ENCODE assay signal across 13 cellular contexts in the genomic region with DNA sequence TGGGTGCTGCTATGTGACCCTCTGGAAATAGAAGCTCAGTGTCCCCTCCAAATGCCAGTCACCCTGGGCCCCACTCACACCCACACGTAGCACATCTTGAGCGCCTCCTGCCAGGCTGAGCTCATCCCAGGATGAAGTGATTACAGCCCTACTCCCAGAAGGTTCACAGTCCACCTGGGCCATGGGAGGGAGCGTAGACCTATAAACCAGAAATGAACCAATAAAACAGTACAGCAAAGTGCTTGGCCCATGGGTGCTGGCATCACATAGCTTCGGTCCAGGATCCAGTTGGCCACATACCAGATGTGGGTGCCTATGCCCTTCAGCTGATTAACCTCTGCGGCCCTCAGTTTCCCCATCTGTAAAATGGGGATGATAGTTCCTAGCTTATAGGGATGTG. TPM values are rescaled to one million over a fixed set of nuclear protein-coding genes. Genes with fewer than 3 reads are reported as not detected.
DNase-seq lines count a peak whose midpoint lies in the region; ATAC-seq, FAIRE-seq and TF ChIP-seq lines count a peak whose summit lies in the region.
"Had no signal": no experiment of that assay in that cellular context is flagged by ENCODE, and none has a peak within 500 bp of the region (broad histone marks: within the 10 kb centered on the region; RNA-seq: fewer than 3 reads in every experiment).

No MANE protein-coding gene starts in this region.

- BruUV-seq in HepG2 (replicated peaks; lab: Mats Ljungman, UMichigan) = no TSS peak

- TF ChIP-seq EP300 in HepG2 (IDR thresholded peaks at IDR 0.05; ENCODE audit: low read depth in 2 of 2, low read length in 2 of 2) = no peak
- no peak for TF ChIP-seq EP300 in HepG2 (CRISPR knock-in tag; IDR thresholded peaks at IDR 0.05; ENCODE audit: borderline replicate concordance)

- peaks cover 2% of the 10 kb centered on the region; the same call in 1 of the 2 replicates for H3K27me3 ChIP-seq in GM23338 (ENCODE audit: insufficient read depth)
- peaks cover 0 to 13% of the 10 kb centered on the region in 2 donors for H3K27me3 ChIP-seq in Peyer's patch
- peaks cover 13 to 72% of the 10 kb centered on the region in 2 experiments; a peak in 4 of 5 replicates for H3K27me3 ChIP-seq in HepG2 (ENCODE audit: control insufficient read depth in 1 of 2, insufficient read depth in 2 of 2, low read length in 2 of 2)
- peaks cover 36% of the 10 kb centered on the region for H3K27me3 ChIP-seq in SJCRH30

- CTCF ChIA-PET in HepG2 (lab: Yijun Ruan, JAX; ENCODE audit: low intra/inter-chr PET ratio, low total read pairs) = no interaction called here

- H3K27me3 Mint-ChIP-seq in GM23338 (ENCODE audit: insufficient read depth, low read depth, poor library complexity) = peaks cover 14% of the 10 kb centered on the region

- POLR2A ChIA-PET in HepG2 (lab: Yijun Ruan, JAX) = interaction anchor here (0.7 to 1.4 kb wide), 5 partner anchors 11 to 29 kb away, joined by 3 to 5 read pairs (median 4); partner anchors contain the start of genes HCFC1R1 and THOC6

- no peak overlapping the region for H3K27ac Mint-ChIP-seq in GM23338

- DNase-seq in GM23338 (ENCODE audit: low spot score) = no peak
- peak in 2 of 3 donors; percentile 81 to 88 for DNase-seq in Peyer's patch
- no peak for DNase-seq in HepG2 (ENCODE audit: low spot score)
- DNase-seq in SJCRH30 = no peak
- DNase-seq: ACHN, COR-L47, NCI-H187 treated with DMSO at 0.1 percent for 48 hours, OCI-M1 had no signal

- H3K4me1 Mint-ChIP-seq in GM23338 = peaks cover 22% of the 10 kb centered on the region

- H3K9me3 ChIP-seq in Peyer's patch (no peaks in the 10 kb centered on the region), HepG2 (ENCODE audit: low read length) (no peaks in the 10 kb centered on the region), SJCRH30 (replicated peaks) (no peaks in the 10 kb centered on the region)
- H3K9me3 ChIP-seq: SJSA1 had no signal

- no peaks in the 10 kb centered on the region for H3K36me3 ChIP-seq in GM23338 (ENCODE audit: insufficient read depth)
- no peaks in the 10 kb centered on the region for H3K36me3 ChIP-seq in Peyer's patch
- H3K36me3 ChIP-seq in HepG2 (replicated peaks in 1 of 2; ENCODE audit: control insufficient read depth in 1 of 2, insufficient read depth in 2 of 2, low read length in 2 of 2) = no peaks in the 10 kb centered on the region
- H3K36me3 ChIP-seq in SJCRH30 = no peaks in the 10 kb centered on the region
- H3K36me3 ChIP-seq: SJSA1 had no signal

- TF ChIP-seq POLR2A in Peyer's patch (IDR thresholded peaks at IDR 0.05) = peak; percentile 34 to 58
- no peak for TF ChIP-seq POLR2A in HepG2 (IDR thresholded peaks at IDR 0.05; ENCODE audit: insufficient read depth in 1 of 2, low read depth in 2 of 2, low read length in 2 of 2)

- TF ChIP-seq RAD21 in HepG2 (CRISPR knock-in tag; IDR thresholded peaks at IDR 0.05) = no peak

- ATAC-seq in GM23338 (no peak), HepG2 (peak; percentile 28; the same call in 2 of the 3 replicates), HG03442 (IDR thresholded peaks at IDR 0.05; ENCODE audit: unreplicated experiment) (no peak), HG03045 (IDR thresholded peaks at IDR 0.05; ENCODE audit: unreplicated experiment) (no peak)

- no peaks in the 10 kb centered on the region for H3K9me2 ChIP-seq in GM23338 (ENCODE audit: insufficient read depth)

- WGBS in HepG2 (ENCODE audit: low lambda C conversion rate) = 33% methylated on average over 4 of the region's 5 CpGs

- no peak overlapping the region for H3K27ac ChIP-seq in GM23338 (ENCODE audit: low read depth)
- H3K27ac ChIP-seq in Peyer's patch = peak overlapping the region in 3 of 4 donors; percentile 46 to 92 (median 69)
- H3K27ac ChIP-seq in HepG2 (ENCODE audit: extremely low read length, insufficient read depth, low read length) = no peak overlapping the region
- no peak overlapping the region for H3K27ac ChIP-seq in SJCRH30
- H3K27ac ChIP-seq: HL-60, SJSA1 had no signal

- H3K36me3 Mint-ChIP-seq in GM23338 (ENCODE audit: low read depth) = peaks cover 14% of the 10 kb centered on the region

- H3K9me3 Mint-ChIP-seq in GM23338 = peaks cover 4% of the 10 kb centered on the region; the same call in 1 of the 3 replicates

- FAIRE-seq in HepG2 (lab: Jason Lieb, UNC) = no peak
- FAIRE-seq: HTR-8/SVneo had no signal

- H3K79me2 ChIP-seq in GM23338 (replicated peaks; ENCODE audit: insufficient read depth) (no peaks in the 10 kb centered on the region; the same call in 1 of the 2 replicates), HepG2 (ENCODE audit: insufficient read depth, low read length) (no peaks in the 10 kb centered on the region)

- H3K9ac ChIP-seq in HepG2 (ENCODE audit: insufficient read depth, low read depth, low read length) = no peak overlapping the region

- TF ChIP-seq CTCF in GM23338 (conservative IDR thresholded peaks at IDR 0.05; ENCODE audit: low read depth in 2 of 2) (no peak), Peyer's patch (IDR thresholded peaks at IDR 0.05) (no peak), HepG2 (CRISPR knock-in tag; IDR thresholded peaks at IDR 0.05) (no peak)

- H3K4me1 ChIP-seq in GM23338 (ENCODE audit: insufficient read depth) (peaks cover 21% of the 10 kb centered on the region; the same call in 1 of the 2 replicates), Peyer's patch (peaks cover 0 to 28% (median 7%) of the 10 kb centered on the region in 4 donors), HepG2 (ENCODE audit: insufficient read depth, low read length) (peaks cover 34% of the 10 kb centered on the region), SJCRH30 (no peaks in the 10 kb centered on the region)
- H3K4me1 ChIP-seq: SJSA1 had no signal

- H3K4me3 Mint-ChIP-seq in GM23338 = no peak overlapping the region

- intact Hi-C loops in HepG2 (cut with micrococcal nuclease; ENCODE audit: unreplicated experiment) = no loop called here

- in situ Hi-C loops in HepG2 (cut with HindIII; ENCODE audit: extremely low pct_ligation_motif_present, low pct_unique_long_range_greater_than_20kb) = no loop called here

- no peak overlapping the region for H2AFZ ChIP-seq in GM23338
- no peak overlapping the region for H2AFZ ChIP-seq in HepG2 (ENCODE audit: low read length)

- H3K4me3 ChIP-seq in GM23338 (no peak overlapping the region), Peyer's patch (no peak overlapping the region), HepG2 (replicated peaks in 1 of 3; ENCODE audit: insufficient read depth in 1 of 3, low read depth in 2 of 3, low read length in 3 of 3) (no peak overlapping the region), SJCRH30 (no peak overlapping the region)
- H3K4me3 ChIP-seq: SJSA1 had no signal

- peaks cover 3% of the 10 kb centered on the region; the same call in 1 of the 2 replicates for H4K20me1 ChIP-seq in GM23338 (replicated peaks; ENCODE audit: insufficient read depth)
- no peaks in the 10 kb centered on the region for H4K20me1 ChIP-seq in HepG2 (ENCODE audit: insufficient read depth, low read length)

- H3F3A ChIP-seq in GM23338 (replicated peaks; ENCODE audit: low read depth) = peaks cover 14% of the 10 kb centered on the region; the same call in 1 of the 2 replicates

- peak overlapping the region; percentile 65 for H3K4me2 ChIP-seq in GM23338
- no peak overlapping the region for H3K4me2 ChIP-seq in HepG2 (ENCODE audit: low read depth, low read length)

RNA-seq across cellular contexts. Expression of gene BICDL2, which starts 2.2 kb away (rescaled TPM):
- total RNA-seq in GM23338 (2014; rRNA removed; shearing (Covaris generic)) = 17.5 and 18.4 TPM in 2 replicates
- polyA plus RNA-seq in GM23338 (2016; fragmentation: Nextera tagmentation; extraction: Ambion mirVana) (12.7 and 13.4 TPM in 2 replicates), HepG2 (2011; rRNA removed) (0.12 and 0.18 TPM in 2 replicates)
- total RNA-seq in Peyer's patch (100 to 1,000 TPM in 2 of 4 donors, 10 to 100 TPM in 2; 44.6 to 126 (median 93.8) TPM), HepG2 (2016; rRNA removed; fragmentation: Illumina TruSeq; extraction: Trizol) (not detected in 2 replicates)
- not detected in 2 replicates for total RNA-seq in HepG2 (2016; cell fraction: cytosol; rRNA removed; fragmentation: Illumina TruSeq; extraction: Trizol; ENCODE audit: low read depth)
- total RNA-seq in HepG2 (2016; cell fraction: insoluble cytoplasmic fraction; rRNA removed; fragmentation: Illumina TruSeq; extraction: Trizol) = not detected in 2 replicates
- total RNA-seq in HepG2 (2016; cell fraction: membrane; rRNA removed; fragmentation: Illumina TruSeq; extraction: Trizol) = not detected in 2 replicates
- not detected in 2 replicates for total RNA-seq in HepG2 (2016; cell fraction: nucleus; rRNA removed; fragmentation: Illumina TruSeq; extraction: Trizol)
- polyA plus RNA-seq in HepG2 (2011; cell fraction: cytosol; rRNA removed) = 0.10 and 0.28 TPM in 2 replicates
- polyA plus RNA-seq in HepG2 (2011; cell fraction: nucleus; rRNA removed) = 0.26 and 0.31 TPM in 2 replicates
- polyA plus RNA-seq in HepG2 (2012) = 0.12 TPM in 1 of 2 replicates, not detected in the other
- not detected in 2 replicates for polyA plus RNA-seq in HepG2 (2016; cell fraction: cytosol; fragmentation: Illumina TruSeq; extraction: Trizol; ENCODE audit: low read depth)
- polyA plus RNA-seq in HepG2 (2016; cell fraction: insoluble cytoplasmic fraction; fragmentation: Illumina TruSeq; extraction: Trizol; ENCODE audit: low read depth) = not detected in 2 replicates
- not detected in 2 replicates for polyA plus RNA-seq in HepG2 (2016; cell fraction: membrane; fragmentation: Illumina TruSeq; extraction: Trizol; ENCODE audit: low read depth)
- polyA plus RNA-seq in HepG2 (2016; cell fraction: nucleus; fragmentation: Illumina TruSeq; extraction: Trizol; ENCODE audit: insufficient read depth, low read depth) = not detected in 2 replicates
- polyA minus RNA-seq in HepG2 (2011; rRNA and poly(A)+ RNA removed; ENCODE audit: low replicate concordance) = 0.12 TPM in 1 of 2 replicates, not detected in the other
- not detected in 2 replicates for polyA minus RNA-seq in HepG2 (2011; cell fraction: cytosol; rRNA and poly(A)+ RNA removed)
- not detected in 2 replicates for polyA minus RNA-seq in HepG2 (2011; cell fraction: nucleus; rRNA and poly(A)+ RNA removed)
- total RNA-seq in SJCRH30 (2014; rRNA removed; shearing (Covaris generic)) = not detected in 2 replicates
- total RNA-seq: SJSA1 had no signal

RNA-seq across cellular contexts. Expression of gene MMP25, which starts 7.5 kb away (rescaled TPM):
- 15.9 and 18.8 TPM in 2 replicates for total RNA-seq in GM23338 (2014; rRNA removed; shearing (Covaris generic))
- polyA plus RNA-seq in GM23338 (2016; fragmentation: Nextera tagmentation; extraction: Ambion mirVana) (6.1 and 7.7 TPM in 2 replicates), HepG2 (2011; rRNA removed) (0.07 and 0.08 TPM in 2 replicates)
- total RNA-seq in Peyer's patch (1 to 10 TPM in 3 of 4 donors, not detected in 1; 1.4 to 3.3 (median 2.4) TPM), HepG2 (2016; rRNA removed; fragmentation: Illumina TruSeq; extraction: Trizol) (0.04 TPM in 1 of 2 replicates, not detected in the other)
- 0.18 TPM in 1 of 2 replicates, not detected in the other for total RNA-seq in HepG2 (2016; cell fraction: cytosol; rRNA removed; fragmentation: Illumina TruSeq; extraction: Trizol; ENCODE audit: low read depth)
- 0.02 TPM in 1 of 2 replicates, not detected in the other for total RNA-seq in HepG2 (2016; cell fraction: insoluble cytoplasmic fraction; rRNA removed; fragmentation: Illumina TruSeq; extraction: Trizol)
- total RNA-seq in HepG2 (2016; cell fraction: membrane; rRNA removed; fragmentation: Illumina TruSeq; extraction: Trizol) = 0.15 and 0.17 TPM in 2 replicates
- total RNA-seq in HepG2 (2016; cell fraction: nucleus; rRNA removed; fragmentation: Illumina TruSeq; extraction: Trizol) = not detected in 2 replicates
- polyA plus RNA-seq in HepG2 (2011; cell fraction: cytosol; rRNA removed) = 0.04 TPM in 1 of 2 replicates, not detected in the other
- polyA plus RNA-seq in HepG2 (2011; cell fraction: nucleus; rRNA removed) = 0.14 and 0.21 TPM in 2 replicates
- 0.09 and 0.27 TPM in 2 replicates for polyA plus RNA-seq in HepG2 (2012)
- not detected in 2 replicates for polyA plus RNA-seq in HepG2 (2016; cell fraction: cytosol; fragmentation: Illumina TruSeq; extraction: Trizol; ENCODE audit: low read depth)
- polyA plus RNA-seq in HepG2 (2016; cell fraction: insoluble cytoplasmic fraction; fragmentation: Illumina TruSeq; extraction: Trizol; ENCODE audit: low read depth) = not detected in 2 replicates
- not detected in 2 replicates for polyA plus RNA-seq in HepG2 (2016; cell fraction: membrane; fragmentation: Illumina TruSeq; extraction: Trizol; ENCODE audit: low read depth)
- not detected in 2 replicates for polyA plus RNA-seq in HepG2 (2016; cell fraction: nucleus; fragmentation: Illumina TruSeq; extraction: Trizol; ENCODE audit: insufficient read depth, low read depth)
- 0.12 and 0.19 TPM in 2 replicates for polyA minus RNA-seq in HepG2 (2011; rRNA and poly(A)+ RNA removed; ENCODE audit: low replicate concordance)
- not detected in 2 replicates for polyA minus RNA-seq in HepG2 (2011; cell fraction: cytosol; rRNA and poly(A)+ RNA removed)
- polyA minus RNA-seq in HepG2 (2011; cell fraction: nucleus; rRNA and poly(A)+ RNA removed) = 0.12 and 0.13 TPM in 2 replicates
- 0.06 and 0.13 TPM in 2 replicates for total RNA-seq in SJCRH30 (2014; rRNA removed; shearing (Covaris generic))

RNA-seq across cellular contexts. Expression of gene THOC6, which starts 15.1 kb away (rescaled TPM):
- total RNA-seq in GM23338 (2014; rRNA removed; shearing (Covaris generic)) = 71.4 and 86.6 TPM in 2 replicates
- 90.6 and 96.1 TPM in 2 replicates for polyA plus RNA-seq in GM23338 (2016; fragmentation: Nextera tagmentation; extraction: Ambion mirVana)
- 10 to 100 TPM in 3 of 4 donors, 1 to 10 TPM in 1; 9.6 to 64.4 (median 27.1) TPM for total RNA-seq in Peyer's patch
- total RNA-seq in HepG2 (2016; rRNA removed; fragmentation: Illumina TruSeq; extraction: Trizol) = 37.0 TPM in 2 replicates
- 28.6 and 34.8 TPM in 2 replicates for total RNA-seq in HepG2 (2016; cell fraction: cytosol; rRNA removed; fragmentation: Illumina TruSeq; extraction: Trizol; ENCODE audit: low read depth)
- total RNA-seq in HepG2 (2016; cell fraction: insoluble cytoplasmic fraction; rRNA removed; fragmentation: Illumina TruSeq; extraction: Trizol) = 32.0 and 40.9 TPM in 2 replicates
- 37.8 and 51.5 TPM in 2 replicates for total RNA-seq in HepG2 (2016; cell fraction: membrane; rRNA removed; fragmentation: Illumina TruSeq; extraction: Trizol)
- 22.9 TPM in 2 replicates for total RNA-seq in HepG2 (2016; cell fraction: nucleus; rRNA removed; fragmentation: Illumina TruSeq; extraction: Trizol)
- 32.1 and 33.5 TPM in 2 replicates for polyA plus RNA-seq in HepG2 (2011; rRNA removed)
- polyA plus RNA-seq in HepG2 (2011; cell fraction: cytosol; rRNA removed) = 25.6 and 35.3 TPM in 2 replicates
- polyA plus RNA-seq in HepG2 (2011; cell fraction: nucleus; rRNA removed) = 116 and 131 TPM in 2 replicates
- polyA plus RNA-seq in HepG2 (2012) = 28.1 and 32.9 TPM in 2 replicates
- 33.8 and 44.7 TPM in 2 replicates for polyA plus RNA-seq in HepG2 (2016; cell fraction: cytosol; fragmentation: Illumina TruSeq; extraction: Trizol; ENCODE audit: low read depth)
- polyA plus RNA-seq in HepG2 (2016; cell fraction: insoluble cytoplasmic fraction; fragmentation: Illumina TruSeq; extraction: Trizol; ENCODE audit: low read depth) = 43.4 and 44.7 TPM in 2 replicates
- polyA plus RNA-seq in HepG2 (2016; cell fraction: membrane; fragmentation: Illumina TruSeq; extraction: Trizol; ENCODE audit: low read depth) = 37.0 and 50.8 TPM in 2 replicates
- 55.2 and 56.2 TPM in 2 replicates for polyA plus RNA-seq in HepG2 (2016; cell fraction: nucleus; fragmentation: Illumina TruSeq; extraction: Trizol; ENCODE audit: insufficient read depth, low read depth)
- polyA minus RNA-seq in HepG2 (2011; rRNA and poly(A)+ RNA removed; ENCODE audit: low replicate concordance) = 39.0 and 64.3 TPM in 2 replicates
- polyA minus RNA-seq in HepG2 (2011; cell fraction: cytosol; rRNA and poly(A)+ RNA removed) = 13.7 and 16.5 TPM in 2 replicates
- polyA minus RNA-seq in HepG2 (2011; cell fraction: nucleus; rRNA and poly(A)+ RNA removed) = 23.3 and 24.7 TPM in 2 replicates
- 25.5 and 29.4 TPM in 2 replicates for total RNA-seq in SJCRH30 (2014; rRNA removed; shearing (Covaris generic))

RNA-seq across cellular contexts. Expression of gene HCFC1R1, which starts 15.2 kb away (rescaled TPM):
- total RNA-seq in GM23338 (2014; rRNA removed; shearing (Covaris generic)) = 17.5 and 30.2 TPM in 2 replicates
- polyA plus RNA-seq in GM23338 (2016; fragmentation: Nextera tagmentation; extraction: Ambion mirVana) (192 and 211 TPM in 2 replicates), HepG2 (2011; rRNA removed) (13.8 and 18.3 TPM in 2 replicates)
- total RNA-seq in Peyer's patch (10 to 100 TPM; 14.0 to 38.0 (median 34.1) TPM), HepG2 (2016; rRNA removed; fragmentation: Illumina TruSeq; extraction: Trizol) (8.3 and 16.1 TPM in 2 replicates)
- 37.5 and 42.2 TPM in 2 replicates for total RNA-seq in HepG2 (2016; cell fraction: cytosol; rRNA removed; fragmentation: Illumina TruSeq; extraction: Trizol; ENCODE audit: low read depth)
- total RNA-seq in HepG2 (2016; cell fraction: insoluble cytoplasmic fraction; rRNA removed; fragmentation: Illumina TruSeq; extraction: Trizol) = 13.2 and 13.5 TPM in 2 replicates
- 20.6 and 28.5 TPM in 2 replicates for total RNA-seq in HepG2 (2016; cell fraction: membrane; rRNA removed; fragmentation: Illumina TruSeq; extraction: Trizol)
- 8.9 and 10.2 TPM in 2 replicates for total RNA-seq in HepG2 (2016; cell fraction: nucleus; rRNA removed; fragmentation: Illumina TruSeq; extraction: Trizol)
- polyA plus RNA-seq in HepG2 (2011; cell fraction: cytosol; rRNA removed) = 10.4 and 22.3 TPM in 2 replicates
- polyA plus RNA-seq in HepG2 (2011; cell fraction: nucleus; rRNA removed) = 15.6 and 17.0 TPM in 2 replicates
- 21.9 and 22.5 TPM in 2 replicates for polyA plus RNA-seq in HepG2 (2012)
- polyA plus RNA-seq in HepG2 (2016; cell fraction: cytosol; fragmentation: Illumina TruSeq; extraction: Trizol; ENCODE audit: low read depth) = 78.3 and 82.9 TPM in 2 replicates
- polyA plus RNA-seq in HepG2 (2016; cell fraction: insoluble cytoplasmic fraction; fragmentation: Illumina TruSeq; extraction: Trizol; ENCODE audit: low read depth) = 22.8 and 27.5 TPM in 2 replicates
- polyA plus RNA-seq in HepG2 (2016; cell fraction: membrane; fragmentation: Illumina TruSeq; extraction: Trizol; ENCODE audit: low read depth) = 50.2 and 52.2 TPM in 2 replicates
- polyA plus RNA-seq in HepG2 (2016; cell fraction: nucleus; fragmentation: Illumina TruSeq; extraction: Trizol; ENCODE audit: insufficient read depth, low read depth) = 27.0 and 28.5 TPM in 2 replicates
- 10.3 and 23.2 TPM in 2 replicates for polyA minus RNA-seq in HepG2 (2011; rRNA and poly(A)+ RNA removed; ENCODE audit: low replicate concordance)
- polyA minus RNA-seq in HepG2 (2011; cell fraction: cytosol; rRNA and poly(A)+ RNA removed) = 8.5 and 9.0 TPM in 2 replicates
- 1.9 and 2.8 TPM in 2 replicates for polyA minus RNA-seq in HepG2 (2011; cell fraction: nucleus; rRNA and poly(A)+ RNA removed)
- 16.8 and 18.9 TPM in 2 replicates for total RNA-seq in SJCRH30 (2014; rRNA removed; shearing (Covaris generic))

RNA-seq across cellular contexts. Expression of gene TNFRSF12A, which starts 18.7 kb away (rescaled TPM):
- total RNA-seq in GM23338 (2014; rRNA removed; shearing (Covaris generic)) = 78.0 and 100.0 TPM in 2 replicates
- polyA plus RNA-seq in GM23338 (2016; fragmentation: Nextera tagmentation; extraction: Ambion mirVana) = 152 and 155 TPM in 2 replicates
- total RNA-seq in Peyer's patch = 10 to 100 TPM in 3 of 4 donors, 1 to 10 TPM in 1; 4.1 to 56.4 (median 39.8) TPM
- total RNA-seq in HepG2 (2016; rRNA removed; fragmentation: Illumina TruSeq; extraction: Trizol) = 36.5 and 66.0 TPM in 2 replicates
- 43.4 and 53.1 TPM in 2 replicates for total RNA-seq in HepG2 (2016; cell fraction: cytosol; rRNA removed; fragmentation: Illumina TruSeq; extraction: Trizol; ENCODE audit: low read depth)
- 26.5 and 67.0 TPM in 2 replicates for total RNA-seq in HepG2 (2016; cell fraction: insoluble cytoplasmic fraction; rRNA removed; fragmentation: Illumina TruSeq; extraction: Trizol)
- total RNA-seq in HepG2 (2016; cell fraction: membrane; rRNA removed; fragmentation: Illumina TruSeq; extraction: Trizol) = 51.6 and 58.5 TPM in 2 replicates
- 52.1 and 57.5 TPM in 2 replicates for total RNA-seq in HepG2 (2016; cell fraction: nucleus; rRNA removed; fragmentation: Illumina TruSeq; extraction: Trizol)
- polyA plus RNA-seq in HepG2 (2011; rRNA removed) = 61.9 and 118 TPM in 2 replicates
- 90.0 and 93.7 TPM in 2 replicates for polyA plus RNA-seq in HepG2 (2011; cell fraction: cytosol; rRNA removed)
- 113 and 117 TPM in 2 replicates for polyA plus RNA-seq in HepG2 (2011; cell fraction: nucleus; rRNA removed)
- 29.4 and 57.4 TPM in 2 replicates for polyA plus RNA-seq in HepG2 (2012)
- 34.4 and 45.6 TPM in 2 replicates for polyA plus RNA-seq in HepG2 (2016; cell fraction: cytosol; fragmentation: Illumina TruSeq; extraction: Trizol; ENCODE audit: low read depth)
- polyA plus RNA-seq in HepG2 (2016; cell fraction: insoluble cytoplasmic fraction; fragmentation: Illumina TruSeq; extraction: Trizol; ENCODE audit: low read depth) = 26.8 and 28.0 TPM in 2 replicates
- polyA plus RNA-seq in HepG2 (2016; cell fraction: membrane; fragmentation: Illumina TruSeq; extraction: Trizol; ENCODE audit: low read depth) = 37.1 and 41.1 TPM in 2 replicates
- 92.9 and 105 TPM in 2 replicates for polyA plus RNA-seq in HepG2 (2016; cell fraction: nucleus; fragmentation: Illumina TruSeq; extraction: Trizol; ENCODE audit: insufficient read depth, low read depth)
- 39.1 and 63.9 TPM in 2 replicates for polyA minus RNA-seq in HepG2 (2011; rRNA and poly(A)+ RNA removed; ENCODE audit: low replicate concordance)
- 56.5 and 59.2 TPM in 2 replicates for polyA minus RNA-seq in HepG2 (2011; cell fraction: cytosol; rRNA and poly(A)+ RNA removed)
- polyA minus RNA-seq in HepG2 (2011; cell fraction: nucleus; rRNA and poly(A)+ RNA removed) = 30.4 and 33.3 TPM in 2 replicates
- 29.0 and 32.1 TPM in 2 replicates for total RNA-seq in SJCRH30 (2014; rRNA removed; shearing (Covaris generic))

Comparison
In these comparisons a context has a peak if more than half of its experiments do, and no peak if none do; other contexts are left out.
1. DNase-seq: peak in Peyer's patch (2 of 3); none in GM23338 (single experiment), HepG2 (single experiment) and SJCRH30 (0 of 2).
2. H3K27ac ChIP-seq: peak in Peyer's patch (3 of 4); none in GM23338 (single experiment), HepG2 (single experiment) and SJCRH30 (single experiment).
3. POLR2A ChIP-seq: peak in Peyer's patch (2 of 2); none in HepG2 (0 of 2).
4. RNA of gene BICDL2, which starts 2.2 kb away (total RNA-seq): 44.6 to 126 TPM in Peyer's patch and 17.5 to 18.4 TPM in GM23338; not detected in HepG2 and not detected in SJCRH30; every median in the first group is over 10 times any median in the second.